8 cellular contexts compared by ENCODE assay signal in the genomic region with DNA sequence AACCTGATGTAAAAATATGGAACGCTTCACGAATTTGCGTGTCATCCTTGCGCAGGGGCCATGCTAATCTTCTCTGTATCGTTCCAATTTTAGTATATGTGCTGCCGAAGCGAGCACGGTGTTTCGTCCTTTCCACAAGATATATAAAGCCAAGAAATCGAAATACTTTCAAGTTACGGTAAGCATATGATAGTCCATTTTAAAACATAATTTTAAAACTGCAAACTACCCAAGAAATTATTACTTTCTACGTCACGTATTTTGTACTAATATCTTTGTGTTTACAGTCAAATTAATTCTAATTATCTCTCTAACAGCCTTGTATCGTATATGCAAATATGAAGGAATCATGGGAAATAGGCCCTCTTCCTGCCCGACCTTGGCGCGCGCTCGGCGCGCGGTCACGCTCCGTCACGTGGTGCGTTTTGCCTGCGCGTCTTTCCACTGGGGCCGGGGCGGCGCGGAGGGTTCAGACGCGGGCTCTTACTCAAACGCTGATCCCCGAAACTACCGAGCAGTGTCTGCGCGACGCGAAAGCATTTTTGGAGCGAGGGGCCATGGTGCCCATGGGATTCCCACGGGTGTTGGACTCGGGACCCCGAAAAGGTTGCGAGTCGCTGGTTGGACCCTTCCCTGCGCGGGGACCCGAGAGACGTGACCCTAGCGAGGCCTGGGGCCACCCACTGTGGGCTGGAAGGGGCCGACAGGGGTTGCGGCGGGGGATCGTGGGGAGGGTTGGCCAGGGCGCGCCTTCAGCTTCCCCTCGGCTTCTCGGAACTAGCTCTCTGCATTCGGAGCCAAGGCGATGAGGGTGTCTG. TPM values are rescaled to one million over a fixed set of nuclear protein-coding genes. Genes with fewer than 3 reads are reported as not detected.
DNase-seq lines count a peak whose midpoint lies in the region; ATAC-seq and TF ChIP-seq lines count a peak whose summit lies in the region.

Gene RNU6-1 (minus strand): TSS at position 117 of the 818 bp plus-strand sequence.

- peak within 1 kb of the TSS; percentile 92 for H3K4me3 Mint-ChIP-seq in activated naive CD8-positive, alpha-beta T cell

- peak; percentile 94 for DNase-seq in NCI-H1092 treated with DMSO at 0.1 percent for 48 hours (lab: John Stamatoyannopoulos, UW)
- peak; percentile 69 for DNase-seq in glomerular endothelial cell (ENCODE audit: extremely low read depth, low read depth, low spot score)
- DNase-seq in omental fat pad (ENCODE audit: low spot score) = peak; percentile 78
- peak; percentile 96 for DNase-seq in testis

- peak within 1 kb of the TSS; percentile 99 to 100 for H3K27ac ChIP-seq in testis

- H3K9me3 ChIP-seq in testis = no peaks in the 10 kb centered on the region

- H3K4me3 ChIP-seq in GM08714 (ENCODE audit: low read length) (peak within 1 kb of the TSS; percentile 89), testis (peak within 1 kb of the TSS; percentile 88 to 93)

- no peaks in the 10 kb centered on the region for H3K27me3 Mint-ChIP-seq in activated naive CD8-positive, alpha-beta T cell

- TF ChIP-seq POLR2A in testis (IDR thresholded peaks at IDR 0.05) = no peak

- H3K27ac Mint-ChIP-seq in activated naive CD8-positive, alpha-beta T cell = peak within 1 kb of the TSS; percentile 97

- TF ChIP-seq CTCF in omental fat pad (IDR thresholded peaks at IDR 0.05) = no peak
- TF ChIP-seq CTCF in testis (IDR thresholded peaks at IDR 0.05) = no peak

- no peaks in the 10 kb centered on the region for H3K27me3 ChIP-seq in testis

- no peaks in the 10 kb centered on the region for H3K9me3 Mint-ChIP-seq in activated naive CD8-positive, alpha-beta T cell (ENCODE audit: low read depth)

- H3K4me1 Mint-ChIP-seq in activated naive CD8-positive, alpha-beta T cell (ENCODE audit: low read depth) = peaks cover 29% of the 10 kb centered on the region

- H3K36me3 Mint-ChIP-seq in activated naive CD8-positive, alpha-beta T cell = no peaks in the 10 kb centered on the region

- 0% methylated on average over 57 to 60 of the region's 62 CpGs for WGBS in testis, 2 donors

- H3K36me3 ChIP-seq in testis (ENCODE audit: low read depth, missing control alignments) = no peaks in the 10 kb centered on the region

- ATAC-seq in HG02610 (IDR thresholded peaks at IDR 0.05; ENCODE audit: unreplicated experiment) (peak; percentile 64), SK-N-SH treated with all-trans-retinoic acid at 6 μM for 48 hours (peak; percentile 81), omental fat pad (ENCODE audit: low FRiP score) (peak; percentile 81)

- H3K4me1 ChIP-seq in testis = peaks cover 46% of the 10 kb centered on the region

- intact Hi-C loops in testis (cut with DNase I; ENCODE audit: low total_unique reads) = loop anchor here (10.0 kb wide), 2 partner anchors 315 to 385 kb away; partner anchors contain the start of gene C15orf61

TF ChIP-seq in SK-N-SH treated with all-trans-retinoic acid at 6 μM for 48 hours, 23 proteins besides CTCF, POLR2A, EP300 and RAD21:
- TF ChIP-seq ISL1 (CRISPR knock-in tag; IDR thresholded peaks at IDR 0.05) (no peak), ZC3H10 (CRISPR knock-in tag; IDR thresholded peaks at IDR 0.05) (no peak), ARNTL (CRISPR knock-in tag; IDR thresholded peaks at IDR 0.05; ENCODE audit: borderline replicate concordance, low read depth) (no peak), TSHZ2 (CRISPR knock-in tag; IDR thresholded peaks at IDR 0.05) (peak; percentile 100), ZFP3 (CRISPR knock-in tag; IDR thresholded peaks at IDR 0.05) (peak; percentile 97), SNAI2 (CRISPR knock-in tag; IDR thresholded peaks at IDR 0.05) (no peak), CSRNP3 (CRISPR knock-in tag; IDR thresholded peaks at IDR 0.05) (no peak), CSDC2 (CRISPR knock-in tag; IDR thresholded peaks at IDR 0.05) (peak; percentile 100; the same call in 1 of the 2 replicates), OSR1 (CRISPR knock-in tag; IDR thresholded peaks at IDR 0.05) (no peak), PATZ1 (CRISPR knock-in tag; IDR thresholded peaks at IDR 0.05; ENCODE audit: borderline replicate concordance) (no peak), ESRRG (CRISPR knock-in tag; IDR thresholded peaks at IDR 0.05) (no peak)

RNA-seq across cellular contexts. Expression of gene RNU6-1, which starts in this region (rescaled TPM):
- total RNA-seq in glomerular endothelial cell (not detected in 2 replicates), omental fat pad (not detected), testis (not detected)
- polyA plus RNA-seq in testis (ENCODE audit: insufficient read depth, low read depth, low replicate concordance) = not detected

Comparison
In these comparisons a context has a peak if more than half of its experiments do, and no peak if none do; other contexts are left out.
1. Peak in every context shown above with its lines: DNase-seq, ATAC-seq, H3K4me3 ChIP-seq and H3K27ac ChIP-seq.
2. Peak in DNase-seq in glomerular endothelial cell; RNA of the gene not detected or under 1 TPM.
3. Peak in DNase-seq and ATAC-seq in omental fat pad; RNA of the gene not detected or under 1 TPM.
4. Peak in DNase-seq, H3K4me3 ChIP-seq and H3K27ac ChIP-seq in testis; RNA of the gene not detected or under 1 TPM.